1 cellular context compared by ENCODE assay signal in the genomic region with DNA sequence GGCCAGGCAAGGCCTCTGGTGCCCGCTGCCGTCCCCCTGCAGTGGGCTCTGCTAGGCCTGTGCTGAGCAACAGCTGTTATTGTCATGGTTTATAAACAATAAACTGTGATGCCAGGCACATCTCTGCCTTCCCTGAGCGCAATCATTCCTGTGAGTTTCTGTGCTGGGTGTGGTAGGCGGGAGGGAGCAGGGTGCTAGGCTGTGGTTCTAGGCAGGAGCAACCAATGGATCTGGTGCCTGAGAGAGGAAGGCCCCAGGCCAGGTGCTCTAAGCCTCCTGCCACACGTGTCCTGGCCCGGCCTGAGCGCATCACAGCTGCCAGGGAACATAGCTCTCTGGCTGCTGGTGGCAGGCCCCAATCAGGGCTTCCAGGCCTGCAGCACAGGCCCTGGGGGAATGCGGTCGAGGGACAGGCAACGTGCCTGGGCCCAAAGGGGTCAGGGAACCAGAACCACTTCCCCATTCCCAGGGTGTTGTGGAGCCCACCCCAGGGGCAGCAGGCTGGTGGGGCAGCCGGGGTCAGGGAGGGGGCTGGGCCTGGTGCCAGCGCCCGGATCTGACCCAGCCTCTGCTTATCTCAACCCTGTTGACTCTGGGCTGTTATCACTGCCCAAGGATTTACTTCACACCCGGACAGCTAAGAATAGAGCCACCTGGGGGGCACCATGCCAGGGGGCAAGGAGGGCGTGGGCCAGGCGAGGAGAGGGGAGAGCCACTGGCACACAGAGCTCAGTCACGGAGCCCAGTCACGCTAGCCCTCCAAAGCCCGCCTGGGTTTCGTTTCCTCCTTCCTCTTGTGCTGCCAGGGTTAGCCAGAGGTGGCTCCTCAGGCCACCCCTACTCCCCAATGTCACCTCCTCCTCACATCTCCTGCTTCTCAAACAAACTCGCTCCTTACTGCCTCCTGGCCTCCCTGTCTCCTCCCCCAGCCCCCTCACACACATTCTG.
TF ChIP-seq lines count a peak whose summit lies in the region.

No MANE protein-coding gene starts in this region.

TF ChIP-seq in HepG2, 621 proteins besides CTCF, POLR2A, EP300 and RAD21 (continues in another document):
- no peak for TF ChIP-seq ZBTB7B (CRISPR knock-in tag; IDR thresholded peaks at IDR 0.05)
- no peak for TF ChIP-seq DMTF1 (CRISPR knock-in tag; IDR thresholded peaks at IDR 0.05)
- TF ChIP-seq ZNF724P (CRISPR knock-in tag; IDR thresholded peaks at IDR 0.05; ENCODE audit: borderline replicate concordance), result no peak
- TF ChIP-seq ZNF263 (CRISPR knock-in tag; IDR thresholded peaks at IDR 0.05), result no peak
- 0 out of 2 replicates have a peak, but pooled peaks have one; percentile 46 for TF ChIP-seq HIC2 (CRISPR knock-in tag; IDR thresholded peaks at IDR 0.05; ENCODE audit: low read depth)
- TF ChIP-seq, protein P1, sequence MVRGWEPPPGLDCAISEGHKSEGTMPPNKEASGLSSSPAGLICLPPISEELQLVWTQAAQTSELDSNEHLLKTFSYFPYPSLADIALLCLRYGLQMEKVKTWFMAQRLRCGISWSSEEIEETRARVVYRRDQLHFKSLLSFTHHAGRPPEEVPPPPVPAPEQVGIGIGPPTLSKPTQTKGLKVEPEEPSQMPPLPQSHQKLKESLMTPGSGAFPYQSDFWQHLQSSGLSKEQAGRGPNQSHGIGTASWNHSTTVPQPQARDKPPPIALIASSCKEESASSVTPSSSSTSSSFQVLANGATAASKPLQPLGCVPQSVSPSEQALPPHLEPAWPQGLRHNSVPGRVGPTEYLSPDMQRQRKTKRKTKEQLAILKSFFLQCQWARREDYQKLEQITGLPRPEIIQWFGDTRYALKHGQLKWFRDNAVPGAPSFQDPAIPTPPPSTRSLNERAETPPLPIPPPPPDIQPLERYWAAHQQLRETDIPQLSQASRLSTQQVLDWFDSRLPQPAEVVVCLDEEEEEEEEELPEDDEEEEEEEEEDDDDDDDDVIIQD (CRISPR knock-in tag; IDR thresholded peaks at IDR 0.05; ENCODE audit: low read depth), result no peak
- no peak for TF ChIP-seq POLR2G (IDR thresholded peaks at IDR 0.05; ENCODE audit: low read depth, low read length)
- TF ChIP-seq NFKB2 (CRISPR knock-in tag; IDR thresholded peaks at IDR 0.05; ENCODE audit: borderline replicate concordance), result no peak
- no peak for TF ChIP-seq ARNT2 (CRISPR knock-in tag; IDR thresholded peaks at IDR 0.05; ENCODE audit: low read depth)
- no peak for TF ChIP-seq HMGXB3 (CRISPR knock-in tag; IDR thresholded peaks at IDR 0.05; ENCODE audit: borderline replicate concordance)
- TF ChIP-seq ZNF460 (CRISPR knock-in tag; IDR thresholded peaks at IDR 0.05; ENCODE audit: borderline replicate concordance), result no peak
- TF ChIP-seq NFATC3 (CRISPR knock-in tag; IDR thresholded peaks at IDR 0.05), result no peak
- TF ChIP-seq GTF3A (CRISPR knock-in tag; conservative IDR thresholded peaks at IDR 0.05), result no peak
- TF ChIP-seq, protein P2, sequence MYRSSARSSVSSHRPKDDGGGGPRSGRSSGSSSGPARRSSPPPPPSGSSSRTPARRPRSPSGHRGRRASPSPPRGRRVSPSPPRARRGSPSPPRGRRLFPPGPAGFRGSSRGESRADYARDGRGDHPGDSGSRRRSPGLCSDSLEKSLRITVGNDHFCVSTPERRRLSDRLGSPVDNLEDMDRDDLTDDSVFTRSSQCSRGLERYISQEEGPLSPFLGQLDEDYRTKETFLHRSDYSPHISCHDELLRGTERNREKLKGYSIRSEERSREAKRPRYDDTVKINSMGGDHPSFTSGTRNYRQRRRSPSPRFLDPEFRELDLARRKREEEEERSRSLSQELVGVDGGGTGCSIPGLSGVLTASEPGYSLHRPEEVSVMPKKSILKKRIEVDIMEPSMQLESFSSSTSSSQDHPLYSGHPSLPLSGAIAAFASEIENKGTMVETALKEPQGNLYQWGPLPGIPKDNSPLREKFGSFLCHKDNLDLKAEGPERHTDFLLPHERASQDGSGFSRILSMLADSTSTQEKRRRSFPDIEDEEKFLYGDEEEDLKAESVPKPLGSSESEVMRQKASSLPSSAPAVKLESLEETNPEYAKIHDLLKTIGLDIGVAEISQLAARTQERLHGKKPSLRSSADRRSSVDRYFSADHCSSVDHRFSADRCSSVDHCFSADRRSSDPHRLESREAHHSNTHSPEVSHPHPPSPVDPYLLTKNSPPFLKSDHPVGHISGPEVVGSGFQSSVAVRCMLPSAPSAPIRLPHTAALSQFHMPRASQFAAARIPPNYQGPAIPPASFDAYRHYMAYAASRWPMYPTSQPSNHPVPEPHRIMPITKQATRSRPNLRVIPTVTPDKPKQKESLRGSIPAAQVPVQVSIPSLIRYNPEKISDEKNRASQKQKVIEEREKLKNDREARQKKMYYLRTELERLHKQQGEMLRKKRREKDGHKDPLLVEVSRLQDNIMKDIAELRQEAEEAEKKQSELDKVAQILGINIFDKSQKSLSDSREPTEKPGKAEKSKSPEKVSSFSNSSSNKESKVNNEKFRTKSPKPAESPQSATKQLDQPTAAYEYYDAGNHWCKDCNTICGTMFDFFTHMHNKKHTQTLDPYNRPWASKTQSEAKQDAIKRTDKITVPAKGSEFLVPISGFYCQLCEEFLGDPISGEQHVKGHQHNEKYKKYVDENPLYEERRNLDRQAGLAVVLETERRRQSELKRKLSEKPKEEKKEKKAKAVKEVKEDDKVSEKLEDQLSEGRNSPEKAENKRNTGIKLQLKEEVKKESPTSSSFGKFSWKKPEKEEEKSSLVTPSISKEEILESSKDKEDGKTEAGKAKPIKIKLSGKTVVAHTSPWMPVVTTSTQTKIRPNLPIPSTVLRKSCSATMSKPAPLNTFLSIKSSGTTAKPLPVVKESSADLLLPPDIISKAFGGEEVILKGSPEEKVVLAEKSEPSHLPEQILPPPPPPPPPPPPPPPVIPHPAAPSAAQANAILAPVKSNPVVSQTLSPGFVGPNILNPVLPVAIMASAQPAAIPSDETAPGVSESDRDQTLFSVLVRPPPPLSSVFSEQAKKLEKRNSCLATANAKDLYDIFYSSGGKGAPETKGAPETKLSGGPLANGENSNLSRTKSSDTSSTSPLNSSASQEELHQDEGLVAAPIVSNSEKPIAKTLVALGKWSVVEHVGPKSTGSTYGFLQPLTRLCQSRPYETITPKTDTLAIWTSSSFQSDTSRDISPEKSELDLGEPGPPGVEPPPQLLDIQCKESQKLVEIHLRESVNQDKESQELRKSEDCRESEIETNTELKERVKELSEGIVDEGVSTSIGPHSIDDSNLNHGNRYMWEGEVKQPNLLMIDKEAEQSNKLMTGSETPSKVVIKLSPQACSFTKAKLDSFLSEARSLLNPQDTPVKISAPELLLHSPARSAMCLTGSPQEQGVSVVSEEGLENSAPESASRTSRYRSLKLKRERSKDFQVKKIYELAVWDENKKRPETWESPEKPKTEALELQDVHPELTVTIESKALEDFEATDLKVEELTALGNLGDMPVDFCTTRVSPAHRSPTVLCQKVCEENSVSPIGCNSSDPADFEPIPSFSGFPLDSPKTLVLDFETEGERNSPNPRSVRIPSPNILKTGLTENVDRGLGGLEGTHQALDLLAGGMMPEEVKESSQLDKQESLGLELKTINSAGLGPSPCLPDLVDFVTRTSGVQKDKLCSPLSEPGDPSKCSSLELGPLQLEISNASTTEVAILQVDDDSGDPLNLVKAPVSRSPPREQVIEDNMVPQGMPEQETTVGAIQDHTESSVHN (CRISPR knock-in tag; IDR thresholded peaks at IDR 0.05), result no peak
- TF ChIP-seq, protein P3, sequence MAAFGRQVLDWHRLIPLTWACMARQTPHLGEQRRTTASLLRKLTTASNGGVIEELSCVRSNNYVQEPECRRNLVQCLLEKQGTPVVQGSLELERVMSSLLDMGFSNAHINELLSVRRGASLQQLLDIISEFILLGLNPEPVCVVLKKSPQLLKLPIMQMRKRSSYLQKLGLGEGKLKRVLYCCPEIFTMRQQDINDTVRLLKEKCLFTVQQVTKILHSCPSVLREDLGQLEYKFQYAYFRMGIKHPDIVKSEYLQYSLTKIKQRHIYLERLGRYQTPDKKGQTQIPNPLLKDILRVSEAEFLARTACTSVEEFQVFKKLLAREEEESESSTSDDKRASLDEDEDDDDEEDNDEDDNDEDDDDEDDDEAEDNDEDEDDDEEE (CRISPR knock-in tag; IDR thresholded peaks at IDR 0.05), result no peak
- TF ChIP-seq GATAD1 (CRISPR knock-in tag; IDR thresholded peaks at IDR 0.05), result no peak
- no peak for TF ChIP-seq ZNF331 (CRISPR knock-in tag; IDR thresholded peaks at IDR 0.05)
- TF ChIP-seq DMAP1 (CRISPR knock-in tag; IDR thresholded peaks at IDR 0.05), result no peak
- no peak for TF ChIP-seq ZFYVE20 (CRISPR knock-in tag; IDR thresholded peaks at IDR 0.05; ENCODE audit: borderline replicate concordance, low read depth)
- TF ChIP-seq ZNF709 (CRISPR knock-in tag; IDR thresholded peaks at IDR 0.05), result no peak
- no peak for TF ChIP-seq YEATS2 (CRISPR knock-in tag; IDR thresholded peaks at IDR 0.05; ENCODE audit: borderline replicate concordance)
- TF ChIP-seq PRMT3 (CRISPR knock-in tag; IDR thresholded peaks at IDR 0.05; ENCODE audit: borderline replicate concordance, low read depth), result no peak
- TF ChIP-seq ZC3H13 (CRISPR knock-in tag; IDR thresholded peaks at IDR 0.05), result no peak
- TF ChIP-seq, protein P4, sequence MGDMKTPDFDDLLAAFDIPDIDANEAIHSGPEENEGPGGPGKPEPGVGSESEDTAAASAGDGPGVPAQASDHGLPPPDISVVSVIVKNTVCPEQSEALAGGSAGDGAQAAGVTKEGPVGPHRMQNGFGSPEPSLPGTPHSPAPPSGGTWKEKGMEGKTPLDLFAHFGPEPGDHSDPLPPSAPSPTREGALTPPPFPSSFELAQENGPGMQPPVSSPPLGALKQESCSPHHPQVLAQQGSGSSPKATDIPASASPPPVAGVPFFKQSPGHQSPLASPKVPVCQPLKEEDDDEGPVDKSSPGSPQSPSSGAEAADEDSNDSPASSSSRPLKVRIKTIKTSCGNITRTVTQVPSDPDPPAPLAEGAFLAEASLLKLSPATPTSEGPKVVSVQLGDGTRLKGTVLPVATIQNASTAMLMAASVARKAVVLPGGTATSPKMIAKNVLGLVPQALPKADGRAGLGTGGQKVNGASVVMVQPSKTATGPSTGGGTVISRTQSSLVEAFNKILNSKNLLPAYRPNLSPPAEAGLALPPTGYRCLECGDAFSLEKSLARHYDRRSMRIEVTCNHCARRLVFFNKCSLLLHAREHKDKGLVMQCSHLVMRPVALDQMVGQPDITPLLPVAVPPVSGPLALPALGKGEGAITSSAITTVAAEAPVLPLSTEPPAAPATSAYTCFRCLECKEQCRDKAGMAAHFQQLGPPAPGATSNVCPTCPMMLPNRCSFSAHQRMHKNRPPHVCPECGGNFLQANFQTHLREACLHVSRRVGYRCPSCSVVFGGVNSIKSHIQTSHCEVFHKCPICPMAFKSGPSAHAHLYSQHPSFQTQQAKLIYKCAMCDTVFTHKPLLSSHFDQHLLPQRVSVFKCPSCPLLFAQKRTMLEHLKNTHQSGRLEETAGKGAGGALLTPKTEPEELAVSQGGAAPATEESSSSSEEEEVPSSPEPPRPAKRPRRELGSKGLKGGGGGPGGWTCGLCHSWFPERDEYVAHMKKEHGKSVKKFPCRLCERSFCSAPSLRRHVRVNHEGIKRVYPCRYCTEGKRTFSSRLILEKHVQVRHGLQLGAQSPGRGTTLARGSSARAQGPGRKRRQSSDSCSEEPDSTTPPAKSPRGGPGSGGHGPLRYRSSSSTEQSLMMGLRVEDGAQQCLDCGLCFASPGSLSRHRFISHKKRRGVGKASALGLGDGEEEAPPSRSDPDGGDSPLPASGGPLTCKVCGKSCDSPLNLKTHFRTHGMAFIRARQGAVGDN (CRISPR knock-in tag; IDR thresholded peaks at IDR 0.05), result peak; percentile 21; the same call in 1 of the 2 replicates
- TF ChIP-seq ZBTB7A (CRISPR knock-in tag; IDR thresholded peaks at IDR 0.05), result no peak
